Comparison of ENCODE assay signal across 8 cellular contexts in the genomic region with DNA sequence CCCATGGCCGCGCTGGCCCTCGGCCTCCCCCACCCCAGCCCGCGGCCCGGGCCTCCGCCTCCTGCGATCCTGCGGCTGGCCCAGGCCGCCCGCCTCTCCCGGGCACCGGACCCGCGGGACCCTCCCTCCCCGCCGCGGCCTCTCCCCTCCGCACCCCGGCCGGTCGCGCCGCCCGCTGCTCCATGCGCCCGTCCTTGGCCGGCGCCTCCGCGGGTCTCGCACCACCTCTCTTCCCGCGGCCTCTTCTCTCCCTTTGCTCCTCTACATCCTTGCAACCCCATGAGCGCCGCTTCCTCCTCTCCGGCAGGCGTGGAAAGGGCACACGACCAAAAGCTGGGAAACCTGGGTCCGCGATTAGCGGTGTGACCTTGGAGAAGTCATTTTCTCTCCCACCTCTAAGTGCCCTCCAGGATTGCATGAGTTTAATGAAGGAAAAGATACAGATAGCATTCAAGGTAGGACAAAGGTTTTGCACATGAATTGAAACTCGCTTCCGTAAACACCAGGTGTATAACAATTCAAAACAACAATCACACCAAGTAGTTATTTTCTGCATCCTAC. TPM values are rescaled to one million over a fixed set of nuclear protein-coding genes. Genes with fewer than 3 reads are reported as not detected.
DNase-seq lines count a peak whose midpoint lies in the region; ATAC-seq and TF ChIP-seq lines count a peak whose summit lies in the region.

No MANE protein-coding gene starts in this region.

- no peaks in the 10 kb centered on the region for H3K9me3 Mint-ChIP-seq in activated CD8-positive, alpha-beta T cell treated with anti-CD3 and anti-CD28 coated beads for 36 hours
- H3K9me3 Mint-ChIP-seq in naive B cell = no peaks in the 10 kb centered on the region
- H3K9me3 Mint-ChIP-seq in type B pancreatic cell = no peaks in the 10 kb centered on the region

- H3K27me3 Mint-ChIP-seq in activated CD8-positive, alpha-beta T cell treated with anti-CD3 and anti-CD28 coated beads for 36 hours = no peaks in the 10 kb centered on the region
- H3K27me3 Mint-ChIP-seq in naive B cell (no peaks in the 10 kb centered on the region), type B pancreatic cell (peaks cover 3% of the 10 kb centered on the region)

- TF ChIP-seq CTCF in activated CD8-positive, alpha-beta T cell treated with anti-CD3 and anti-CD28 coated beads for 36 hours (IDR thresholded peaks at IDR 0.05) = no peak
- peak; percentile 34 for TF ChIP-seq CTCF in type B pancreatic cell (conservative IDR thresholded peaks at IDR 0.05)

- peak; percentile 75 for ATAC-seq in Right ventricle myocardium inferior
- ATAC-seq in HG02973 (IDR thresholded peaks at IDR 0.05; ENCODE audit: unreplicated experiment) = peak; percentile 25
- peak; percentile 43 for ATAC-seq in activated CD8-positive, alpha-beta T cell treated with anti-CD3 and anti-CD28 coated beads for 36 hours
- peak; percentile 61 for ATAC-seq in esophagus mucosa
- ATAC-seq in naive B cell (ENCODE audit: low read depth in 2 of 2) = peak; percentile 13 to 16

- CTCF ChIA-PET in activated CD8-positive, alpha-beta T cell treated with anti-CD3 and anti-CD28 coated beads for 36 hours (lab: Charles Lee) = no interaction called here

- H3K4me3 Mint-ChIP-seq in activated CD8-positive, alpha-beta T cell treated with anti-CD3 and anti-CD28 coated beads for 36 hours = peak overlapping the region; percentile 89
- H3K4me3 Mint-ChIP-seq in naive B cell = peak overlapping the region; percentile 96 to 100 (median 97)
- H3K4me3 Mint-ChIP-seq in type B pancreatic cell = peak overlapping the region; percentile 93

- H3K4me1 Mint-ChIP-seq in activated CD8-positive, alpha-beta T cell treated with anti-CD3 and anti-CD28 coated beads for 36 hours (ENCODE audit: low read depth) = peaks cover 29% of the 10 kb centered on the region
- H3K4me1 Mint-ChIP-seq in naive B cell (peaks cover 21 to 30% (median 24%) of the 10 kb centered on the region in 3 donors), type B pancreatic cell (ENCODE audit: unreplicated experiment) (peaks cover 6% of the 10 kb centered on the region)

- intact Hi-C loops in Right ventricle myocardium inferior (cut with DNase I) (loop anchor here (10.0 kb wide), 1 partner anchor 124 kb away; no protein-coding TSS in a partner anchor), cardiac septum (cut with DNase I) (no loop called here)
- intact Hi-C loops in activated CD8-positive, alpha-beta T cell treated with anti-CD3 and anti-CD28 coated beads for 36 hours (cut with micrococcal nuclease) = no loop called here

- DNase-seq in Right ventricle myocardium inferior (ENCODE audit: missing footprints) (no peak), cardiac septum (ENCODE audit: low spot score) (no peak), NCI-H2227 treated with DMSO at 0.1 percent for 48 hours (lab: John Stamatoyannopoulos, UW) (peak; percentile 36), naive B cell (peak; percentile 35), type B pancreatic cell (ENCODE audit: extremely low spot score, unreplicated experiment) (peak; percentile 75)
- DNase-seq in activated CD8-positive, alpha-beta T cell treated with anti-CD3 and anti-CD28 coated beads for 36 hours = peak; percentile 34

- peaks cover 5% of the 10 kb centered on the region for H3K36me3 Mint-ChIP-seq in activated CD8-positive, alpha-beta T cell treated with anti-CD3 and anti-CD28 coated beads for 36 hours (ENCODE audit: low read depth)
- H3K36me3 Mint-ChIP-seq in naive B cell (peaks cover 0 to 6% of the 10 kb centered on the region in 2 donors), type B pancreatic cell (peaks cover 5% of the 10 kb centered on the region)

- peak overlapping the region; percentile 88 for H3K27ac Mint-ChIP-seq in activated CD8-positive, alpha-beta T cell treated with anti-CD3 and anti-CD28 coated beads for 36 hours
- peak overlapping the region in 5 of 6 donors; percentile 72 to 99 (median 95) for H3K27ac Mint-ChIP-seq in naive B cell
- H3K27ac Mint-ChIP-seq in type B pancreatic cell = peak overlapping the region; percentile 70

- POLR2A ChIA-PET in activated CD8-positive, alpha-beta T cell treated with anti-CD3 and anti-CD28 coated beads for 36 hours (lab: Charles Lee) = interaction anchor here (0.7 kb wide), 1 partner anchor 143 kb away, joined by 3 read pairs; a partner anchor contains a TSS

RNA-seq across cellular contexts. Expression of a gene that starts 0.4 kb away (rescaled TPM):
- 26.8 TPM for total RNA-seq in Right ventricle myocardium inferior
- total RNA-seq in cardiac septum = 37.8 TPM
- 10 to 100 TPM; 32.9 to 33.5 TPM for total RNA-seq in activated CD8-positive, alpha-beta T cell treated with anti-CD3 and anti-CD28 coated beads for 36 hours
- total RNA-seq in esophagus mucosa = 31.6 TPM
- 10 to 100 TPM; 50.6 to 65.5 (median 56.1) TPM for polyA plus RNA-seq in naive B cell (ENCODE audit: low read depth in 6 of 6)
- total RNA-seq in type B pancreatic cell (ENCODE audit: low replicate concordance) = 30.4 and 36.0 TPM in 2 replicates

Comparison
In these comparisons a context has a peak if more than half of its experiments do, and no peak if none do; other contexts are left out.
1. ATAC-seq: peak in every context shown above with its lines; median percentile 75 in Right ventricle myocardium inferior; 61 in esophagus mucosa; 43 in activated CD8-positive, alpha-beta T cell treated with anti-CD3 and anti-CD28 coated beads for 36 hours; 25 in HG02973; 14 in naive B cell.
2. DNase-seq: peak in NCI-H2227 treated with DMSO at 0.1 percent for 48 hours (single experiment), activated CD8-positive, alpha-beta T cell treated with anti-CD3 and anti-CD28 coated beads for 36 hours (single experiment), naive B cell (single experiment) and type B pancreatic cell (single experiment); none in Right ventricle myocardium inferior (single experiment) and cardiac septum (single experiment).
3. Peak in every context shown above with its lines, with median percentiles within 50 percentile points of each other: H3K27ac Mint-ChIP-seq and H3K4me3 Mint-ChIP-seq.